Comparison of ENCODE assay signal across 8 cellular contexts in genomic region chr1:113859478-113860175, GRCh38. TPM values are rescaled to one million over a fixed set of nuclear protein-coding genes. Genes with fewer than 3 reads are reported as not detected.
A peak's percentile ranks its signal among the peaks of the same experiment; 100 is the strongest.
DNase-seq lines count a peak whose midpoint lies in the region; ATAC-seq and TF ChIP-seq lines count a peak whose summit lies in the region.

No MANE protein-coding gene starts in this region.

- H3K27ac ChIP-seq in gastroesophageal sphincter: no peak overlapping the region

- H3K9me3 ChIP-seq in gastroesophageal sphincter: no peaks in the 10 kb centered on the region

- ATAC-seq in GM19468 (IDR thresholded peaks at IDR 0.05; ENCODE audit: extremely low read depth, unreplicated experiment): peak; percentile 84
- ATAC-seq in HG03439 (IDR thresholded peaks at IDR 0.05; ENCODE audit: unreplicated experiment): peak; percentile 82
- no peak for ATAC-seq in gastroesophageal sphincter

- no peaks in the 10 kb centered on the region for H3K9me3 Mint-ChIP-seq in activated naive CD8-positive, alpha-beta T cell treated with anti-CD3 and anti-CD28 coated beads for 36 hours

- no peak for TF ChIP-seq POLR2A in gastroesophageal sphincter (IDR thresholded peaks at IDR 0.05)

- H3K36me3 Mint-ChIP-seq in activated naive CD8-positive, alpha-beta T cell treated with anti-CD3 and anti-CD28 coated beads for 36 hours: peaks cover 47% of the 10 kb centered on the region

- no peaks in the 10 kb centered on the region for H3K4me1 ChIP-seq in gastroesophageal sphincter

- H3K4me3 Mint-ChIP-seq in activated naive CD8-positive, alpha-beta T cell treated with anti-CD3 and anti-CD28 coated beads for 36 hours: no peak overlapping the region

- H3K27me3 Mint-ChIP-seq in activated naive CD8-positive, alpha-beta T cell treated with anti-CD3 and anti-CD28 coated beads for 36 hours: no peaks in the 10 kb centered on the region

- peaks cover 33% of the 10 kb centered on the region for H3K4me1 Mint-ChIP-seq in activated naive CD8-positive, alpha-beta T cell treated with anti-CD3 and anti-CD28 coated beads for 36 hours

- H3K4me3 ChIP-seq in gastroesophageal sphincter: no peak overlapping the region

- H3K36me3 ChIP-seq in gastroesophageal sphincter: no peaks in the 10 kb centered on the region

- peak overlapping the region; percentile 59 for H3K27ac Mint-ChIP-seq in activated naive CD8-positive, alpha-beta T cell treated with anti-CD3 and anti-CD28 coated beads for 36 hours

- DNase-seq in CMK (ENCODE audit: low read depth): peak; percentile 15
- DNase-seq in activated naive CD8-positive, alpha-beta T cell treated with anti-CD3 and anti-CD28 coated beads for 36 hours: no peak
- no peak for DNase-seq in COLO829 (ENCODE audit: low spot score)
- DNase-seq in NCI-H2171 treated with DMSO at 0.1 percent for 48 hours (lab: John Stamatoyannopoulos, UW): no peak
- DNase-seq in SK-N-DZ (ENCODE audit: low spot score): no peak

- TF ChIP-seq CTCF in gastroesophageal sphincter (IDR thresholded peaks at IDR 0.05): no peak

- H3K27me3 ChIP-seq in gastroesophageal sphincter: no peaks in the 10 kb centered on the region

- no peak for TF ChIP-seq EP300 in gastroesophageal sphincter (IDR thresholded peaks at IDR 0.05)

- 44 to 81% methylated on average over 2 to 3 of the region's 3 CpGs for WGBS in gastroesophageal sphincter (ENCODE audit: low coverage in 1 of 2), 2 donors

RNA-seq across cellular contexts. Expression of gene PTPN22, which starts 11.9 kb away (rescaled TPM):
- 10 to 100 TPM; 67.9 to 68.4 TPM for total RNA-seq in activated naive CD8-positive, alpha-beta T cell treated with anti-CD3 and anti-CD28 coated beads for 36 hours
- not detected in 2 replicates for polyA plus RNA-seq in SK-N-DZ (2014; cell fraction: cytosol; rRNA removed)
- polyA plus RNA-seq in SK-N-DZ (2014; cell fraction: nucleus; rRNA removed): 0.07 TPM in 1 of 2 replicates, not detected in the other
- total RNA-seq in gastroesophageal sphincter: 1 to 10 TPM in 2 of 4 donors, under 1 TPM in 2; 0.27 to 1.4 (median 1.1) TPM

RNA-seq across cellular contexts. Expression of gene BCL2L15, which starts 27.8 kb away (rescaled TPM):
- 1 to 10 TPM in 1 of 2 experiments, under 1 TPM in 1; 0.88 to 2.2 TPM for total RNA-seq in activated naive CD8-positive, alpha-beta T cell treated with anti-CD3 and anti-CD28 coated beads for 36 hours
- polyA plus RNA-seq in SK-N-DZ (2014; cell fraction: cytosol; rRNA removed): 0.06 and 0.10 TPM in 2 replicates
- polyA plus RNA-seq in SK-N-DZ (2014; cell fraction: nucleus; rRNA removed): 0.73 and 13.1 TPM in 2 replicates
- total RNA-seq in gastroesophageal sphincter: under 1 TPM in 3 of 4 donors, not detected in 1; 0.15 to 0.93 (median 0.27) TPM

RNA-seq across cellular contexts. Expression of gene AP4B1, which starts 45.0 kb away (rescaled TPM):
- 10 to 100 TPM; 36.8 to 37.7 TPM for total RNA-seq in activated naive CD8-positive, alpha-beta T cell treated with anti-CD3 and anti-CD28 coated beads for 36 hours
- polyA plus RNA-seq in SK-N-DZ (2014; cell fraction: cytosol; rRNA removed): 20.5 and 21.2 TPM in 2 replicates
- 76.1 and 76.7 TPM in 2 replicates for polyA plus RNA-seq in SK-N-DZ (2014; cell fraction: nucleus; rRNA removed)
- total RNA-seq in gastroesophageal sphincter: 10 to 100 TPM in 3 of 4 donors, 1 to 10 TPM in 1; 7.1 to 21.9 (median 12.6) TPM

RNA-seq across cellular contexts. Expression of gene DCLRE1B, which starts 45.5 kb away (rescaled TPM):
- total RNA-seq in activated naive CD8-positive, alpha-beta T cell treated with anti-CD3 and anti-CD28 coated beads for 36 hours: 10 to 100 TPM; 25.2 to 26.5 TPM
- 17.5 and 18.5 TPM in 2 replicates for polyA plus RNA-seq in SK-N-DZ (2014; cell fraction: cytosol; rRNA removed)
- 6.0 and 6.9 TPM in 2 replicates for polyA plus RNA-seq in SK-N-DZ (2014; cell fraction: nucleus; rRNA removed)
- 1 to 10 TPM; 3.2 to 9.2 (median 5.1) TPM for total RNA-seq in gastroesophageal sphincter

RNA-seq across cellular contexts. Expression of gene RSBN1, which starts 47.4 kb away (rescaled TPM):
- 10 to 100 TPM; 15.4 to 16.3 TPM for total RNA-seq in activated naive CD8-positive, alpha-beta T cell treated with anti-CD3 and anti-CD28 coated beads for 36 hours
- polyA plus RNA-seq in SK-N-DZ (2014; cell fraction: cytosol; rRNA removed): 8.4 and 8.9 TPM in 2 replicates
- 8.4 and 10.6 TPM in 2 replicates for polyA plus RNA-seq in SK-N-DZ (2014; cell fraction: nucleus; rRNA removed)
- 10 to 100 TPM; 20.2 to 25.4 (median 22.6) TPM for total RNA-seq in gastroesophageal sphincter

Comparison
In these comparisons a context has a peak if more than half of its experiments do, and no peak if none do; other contexts are left out.
1. RNA of gene PTPN22, which starts 11.9 kb away (total RNA-seq): 67.9 to 68.4 TPM in activated naive CD8-positive, alpha-beta T cell treated with anti-CD3 and anti-CD28 coated beads for 36 hours; 0.27 to 1.4 TPM in gastroesophageal sphincter; every median in the first group is over 10 times any median in the second.